Comparison of ENCODE assay signal across 19 cellular contexts in the genomic region with DNA sequence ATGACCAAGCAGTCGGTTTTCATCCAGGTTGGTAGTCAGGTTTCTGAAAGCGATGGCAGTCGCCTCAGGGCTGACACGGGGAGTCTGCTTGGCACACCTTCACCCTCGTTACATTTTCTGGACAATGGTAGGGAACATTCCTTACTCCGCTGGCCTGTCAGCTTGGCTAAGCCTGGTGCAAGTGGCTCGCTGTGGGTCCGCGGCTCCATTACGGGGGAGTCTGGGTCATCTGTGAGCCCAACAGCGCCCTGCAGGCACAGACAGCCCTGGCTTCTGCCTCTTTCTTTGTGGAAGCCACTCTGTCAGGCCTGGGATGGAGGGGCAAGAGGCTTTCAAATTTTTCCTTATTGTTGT.
DNase-seq lines count a peak whose midpoint lies in the region; ATAC-seq, FAIRE-seq and TF ChIP-seq lines count a peak whose summit lies in the region.
"Had no signal": no experiment of that assay in that cellular context is flagged by ENCODE, and none has a peak within 500 bp of the region (broad histone marks: within the 10 kb centered on the region; RNA-seq: fewer than 3 reads in every experiment).

No MANE protein-coding gene starts in this region.

- CTCF ChIA-PET in HepG2 (lab: Yijun Ruan, JAX; ENCODE audit: low intra/inter-chr PET ratio, low total read pairs) = no interaction called here

- POLR2A ChIA-PET in HepG2 (lab: Yijun Ruan, JAX) = no interaction called here

- TF ChIP-seq POLR2A in right lobe of liver (IDR thresholded peaks at IDR 0.05) = no peak
- no peak for TF ChIP-seq POLR2A in HepG2 (IDR thresholded peaks at IDR 0.05; ENCODE audit: insufficient read depth in 1 of 2, low read depth in 2 of 2, low read length in 2 of 2)
- TF ChIP-seq POLR2A in heart left ventricle (IDR thresholded peaks at IDR 0.05) = no peak
- TF ChIP-seq POLR2A in prostate gland (IDR thresholded peaks at IDR 0.05) = no peak

- no peaks in the 10 kb centered on the region for H3K9me3 ChIP-seq in right lobe of liver
- no peaks in the 10 kb centered on the region for H3K9me3 ChIP-seq in HepG2 (ENCODE audit: low read length)
- no peaks in the 10 kb centered on the region for H3K9me3 ChIP-seq in heart left ventricle
- H3K9me3 ChIP-seq in prostate gland = no peaks in the 10 kb centered on the region
- H3K9me3 ChIP-seq in aorta (ENCODE audit: control insufficient read depth, low read length) = no peaks in the 10 kb centered on the region

- H3K9ac ChIP-seq in HepG2 (ENCODE audit: insufficient read depth, low read depth, low read length) = no peak overlapping the region; the same call in 1 of the 2 replicates

- in situ Hi-C loops in HepG2 (cut with HindIII; ENCODE audit: extremely low pct_ligation_motif_present, low pct_unique_long_range_greater_than_20kb) = no loop called here

- TF ChIP-seq CTCF in right lobe of liver (IDR thresholded peaks at IDR 0.05) (no peak), HepG2 (CRISPR knock-in tag; IDR thresholded peaks at IDR 0.05) (no peak), heart left ventricle (IDR thresholded peaks at IDR 0.05) (no peak), prostate gland (IDR thresholded peaks at IDR 0.05) (no peak)

- H3K4me3 ChIP-seq in right lobe of liver (no peak overlapping the region), HepG2 (replicated peaks in 1 of 3; ENCODE audit: insufficient read depth in 1 of 3, low read depth in 2 of 3, low read length in 3 of 3) (no peak overlapping the region), heart left ventricle (no peak overlapping the region), prostate gland (no peak overlapping the region), aorta (ENCODE audit: low read length in 2 of 2) (no peak overlapping the region)

- ATAC-seq in right lobe of liver (no peak), HepG2 (no peak), heart left ventricle (peak in 1 of 4 donors; percentile 15), aorta (ENCODE audit: low FRiP score) (no peak)
- no peak for ATAC-seq in activated naive CD4-positive, alpha-beta T cell treated with anti-CD3 and anti-CD28 coated beads, Interleukin-2, amount 50 U/mL, for 72 hours
- ATAC-seq: esophagus mucosa, HCT116 had no signal

- H3K4me2 ChIP-seq in HepG2 (ENCODE audit: low read depth, low read length) = no peak overlapping the region

- no peak overlapping the region for H3K27ac Mint-ChIP-seq in activated naive CD4-positive, alpha-beta T cell treated with anti-CD3 and anti-CD28 coated beads, Interleukin-2, amount 50 U/mL, for 72 hours
- H3K27ac Mint-ChIP-seq: activated naive CD8-positive, alpha-beta T cell treated with anti-CD3 and anti-CD28 coated beads, Interleukin-2, amount 10 ng/mL, durations not matched to agents 7 days and 5 days had no signal

- intact Hi-C loops in right lobe of liver (cut with DNase I) = no loop called here
- intact Hi-C loops in HepG2 (cut with micrococcal nuclease; ENCODE audit: unreplicated experiment) = no loop called here
- intact Hi-C loops in heart left ventricle (cut with DNase I) = loop anchor here in 3 of 10 donors (5.0 kb wide), 3 partner anchors 53 to 78 kb away; no protein-coding TSS in a partner anchor
- intact Hi-C loops in prostate gland (cut with DNase I) = loop anchor here (5.0 kb wide), 1 partner anchor 103 kb away; no protein-coding TSS in a partner anchor
- intact Hi-C loops in aorta (cut with DNase I) = no loop called here

- H3K79me2 ChIP-seq in HepG2 (ENCODE audit: insufficient read depth, low read length) = peaks cover 21% of the 10 kb centered on the region

- 92% methylated on average over 7 of the region's 11 CpGs for WGBS in right lobe of liver (ENCODE audit: insufficient coverage, low coverage, low lambda C conversion rate, missing lambda C conversion rate)
- WGBS in HepG2 (ENCODE audit: low lambda C conversion rate) = 96% methylated on average over 9 of the region's 11 CpGs
- 57 to 79% (median 75%) methylated on average over 11 of the region's 11 CpGs for WGBS in heart left ventricle, 4 donors
- 30% methylated on average over 11 of the region's 11 CpGs for WGBS in prostate gland
- WGBS in aorta, 2 donors = 91 to 92% methylated on average over 11 of the region's 11 CpGs

- peaks cover 51% of the 10 kb centered on the region; the same call in 1 of the 2 replicates for H4K20me1 ChIP-seq in HepG2 (ENCODE audit: insufficient read depth, low read length)

- H3K4me1 ChIP-seq in right lobe of liver = peaks cover 0 to 18% (median 5%) of the 10 kb centered on the region in 4 donors
- peaks cover 7% of the 10 kb centered on the region for H3K4me1 ChIP-seq in HepG2 (ENCODE audit: insufficient read depth, low read length)
- peaks cover 6 to 95% (median 65%) of the 10 kb centered on the region in 12 donors for H3K4me1 ChIP-seq in heart left ventricle
- H3K4me1 ChIP-seq in prostate gland (replicated peaks) = peaks cover 21% of the 10 kb centered on the region
- H3K4me1 ChIP-seq in aorta (ENCODE audit: control insufficient read depth in 1 of 2, insufficient read depth in 2 of 2, low read length in 2 of 2) = no peaks in the 10 kb centered on the region

- no peak for TF ChIP-seq RAD21 in HepG2 (CRISPR knock-in tag; IDR thresholded peaks at IDR 0.05)

- H3K36me3 ChIP-seq in right lobe of liver = no peaks in the 10 kb centered on the region
- H3K36me3 ChIP-seq in HepG2 (replicated peaks in 1 of 2; ENCODE audit: control insufficient read depth in 1 of 2, insufficient read depth in 2 of 2, low read length in 2 of 2) = no peaks in the 10 kb centered on the region
- no peaks in the 10 kb centered on the region for H3K36me3 ChIP-seq in heart left ventricle
- no peaks in the 10 kb centered on the region for H3K36me3 ChIP-seq in prostate gland
- H3K36me3 ChIP-seq in aorta (ENCODE audit: control insufficient read depth in 1 of 2, insufficient read depth in 2 of 2, low read length in 1 of 2) = no peaks in the 10 kb centered on the region

- no TSS peak for BruUV-seq in HepG2 (replicated peaks; lab: Mats Ljungman, UMichigan)

- DNase-seq in right lobe of liver (peak in 2 of 3 donors; percentile 11 to 40), HepG2 (ENCODE audit: low spot score) (no peak), heart left ventricle (peak in 1 of 5 donors; percentile 15), prostate gland (ENCODE audit: low spot score) (peak; percentile 69), aorta (peak; percentile 17 to 59), SKM-1 (lab: John Stamatoyannopoulos, UW; ENCODE audit: unreplicated experiment) (no peak), Ammon's horn (ENCODE audit: low spot score) (no peak)
- DNase-seq in activated naive CD4-positive, alpha-beta T cell treated with anti-CD3 and anti-CD28 coated beads, Interleukin-2, amount 50 U/mL, for 72 hours (ENCODE audit: low spot score in 2 of 2) = no peak
- DNase-seq: activated naive CD8-positive, alpha-beta T cell treated with anti-CD3 and anti-CD28 coated beads, Interleukin-2, amount 10 ng/mL, durations not matched to agents 7 days and 5 days; activated T-cell treated with anti-CD3 and anti-CD28 coated beads, Interleukin-2, amount 50 U/mL, for 48 hours; COR-L47; EL; Kasumi-1; NCI-H1105 treated with DMSO at 0.1 percent for 48 hours; NCI-H2171; NCI-H774 had no signal

- H3K27me3 ChIP-seq in right lobe of liver (no peaks in the 10 kb centered on the region), HepG2 (ENCODE audit: control insufficient read depth in 1 of 2, insufficient read depth in 2 of 2, low read length in 2 of 2) (no peaks in the 10 kb centered on the region), heart left ventricle (no peaks in the 10 kb centered on the region), prostate gland (replicated peaks; ENCODE audit: insufficient read depth) (no peaks in the 10 kb centered on the region), aorta (ENCODE audit: control insufficient read depth in 1 of 2, insufficient read depth in 2 of 2, low read length in 1 of 2) (no peaks in the 10 kb centered on the region)

- FAIRE-seq in HepG2 (lab: Jason Lieb, UNC) = no peak
- FAIRE-seq: GM19239 had no signal

- no peak overlapping the region for H3K27ac ChIP-seq in right lobe of liver
- no peak overlapping the region for H3K27ac ChIP-seq in HepG2 (ENCODE audit: extremely low read length, insufficient read depth, low read length)
- peak overlapping the region in 11 of 12 donors; percentile 24 to 90 (median 54) for H3K27ac ChIP-seq in heart left ventricle
- H3K27ac ChIP-seq in prostate gland = peak overlapping the region; percentile 61 to 68
- H3K27ac ChIP-seq in aorta (ENCODE audit: low read depth in 1 of 2, low read length in 2 of 2) = no peak overlapping the region

- TF ChIP-seq EP300 in HepG2 (IDR thresholded peaks at IDR 0.05; ENCODE audit: low read depth in 2 of 2, low read length in 2 of 2) = no peak
- no peak for TF ChIP-seq EP300 in HepG2 (CRISPR knock-in tag; IDR thresholded peaks at IDR 0.05; ENCODE audit: borderline replicate concordance)

- H3K9me3 Mint-ChIP-seq in activated naive CD4-positive, alpha-beta T cell treated with anti-CD3 and anti-CD28 coated beads, Interleukin-2, amount 50 U/mL, for 72 hours = no peaks in the 10 kb centered on the region
- H3K9me3 Mint-ChIP-seq: activated naive CD8-positive, alpha-beta T cell treated with anti-CD3 and anti-CD28 coated beads, Interleukin-2, amount 10 ng/mL, durations not matched to agents 7 days and 5 days had no signal

- no peak overlapping the region for H2AFZ ChIP-seq in HepG2 (ENCODE audit: low read length)

- peaks cover 8 to 9% of the 10 kb centered on the region in 2 donors for H3K36me3 Mint-ChIP-seq in activated naive CD4-positive, alpha-beta T cell treated with anti-CD3 and anti-CD28 coated beads, Interleukin-2, amount 50 U/mL, for 72 hours
- H3K36me3 Mint-ChIP-seq: activated naive CD8-positive, alpha-beta T cell treated with anti-CD3 and anti-CD28 coated beads, Interleukin-2, amount 10 ng/mL, durations not matched to agents 7 days and 5 days had no signal

TF ChIP-seq in HepG2, 621 proteins besides CTCF, POLR2A, EP300 and RAD21 (continues in another document):
- no peak for TF ChIP-seq ZNF816 (CRISPR knock-in tag; IDR thresholded peaks at IDR 0.05; ENCODE audit: borderline replicate concordance)
- TF ChIP-seq ZNF3 (CRISPR knock-in tag; IDR thresholded peaks at IDR 0.05) = no peak
- no peak for TF ChIP-seq ZNF138 (CRISPR knock-in tag; IDR thresholded peaks at IDR 0.05; ENCODE audit: low read depth)
- TF ChIP-seq, protein P1, sequence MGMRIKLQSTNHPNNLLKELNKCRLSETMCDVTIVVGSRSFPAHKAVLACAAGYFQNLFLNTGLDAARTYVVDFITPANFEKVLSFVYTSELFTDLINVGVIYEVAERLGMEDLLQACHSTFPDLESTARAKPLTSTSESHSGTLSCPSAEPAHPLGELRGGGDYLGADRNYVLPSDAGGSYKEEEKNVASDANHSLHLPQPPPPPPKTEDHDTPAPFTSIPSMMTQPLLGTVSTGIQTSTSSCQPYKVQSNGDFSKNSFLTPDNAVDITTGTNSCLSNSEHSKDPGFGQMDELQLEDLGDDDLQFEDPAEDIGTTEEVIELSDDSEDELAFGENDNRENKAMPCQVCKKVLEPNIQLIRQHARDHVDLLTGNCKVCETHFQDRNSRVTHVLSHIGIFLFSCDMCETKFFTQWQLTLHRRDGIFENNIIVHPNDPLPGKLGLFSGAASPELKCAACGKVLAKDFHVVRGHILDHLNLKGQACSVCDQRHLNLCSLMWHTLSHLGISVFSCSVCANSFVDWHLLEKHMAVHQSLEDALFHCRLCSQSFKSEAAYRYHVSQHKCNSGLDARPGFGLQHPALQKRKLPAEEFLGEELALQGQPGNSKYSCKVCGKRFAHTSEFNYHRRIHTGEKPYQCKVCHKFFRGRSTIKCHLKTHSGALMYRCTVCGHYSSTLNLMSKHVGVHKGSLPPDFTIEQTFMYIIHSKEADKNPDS (CRISPR knock-in tag; IDR thresholded peaks at IDR 0.05) = no peak

Comparison
In these comparisons a context has a peak if more than half of its experiments do, and no peak if none do; other contexts are left out.
1. DNase-seq: peak in right lobe of liver (2 of 3), prostate gland (single experiment) and aorta (2 of 2); none in HepG2 (single experiment), SKM-1 (single experiment), Ammon's horn (single experiment) and activated naive CD4-positive, alpha-beta T cell treated with anti-CD3 and anti-CD28 coated beads, Interleukin-2, amount 50 U/mL, for 72 hours (0 of 2).
2. H3K27ac ChIP-seq: peak in heart left ventricle (11 of 12) and prostate gland (2 of 2); none in right lobe of liver (0 of 3), HepG2 (single experiment) and aorta (0 of 2).